Comparison of ENCODE assay signal across 1 cellular context in the genomic region with DNA sequence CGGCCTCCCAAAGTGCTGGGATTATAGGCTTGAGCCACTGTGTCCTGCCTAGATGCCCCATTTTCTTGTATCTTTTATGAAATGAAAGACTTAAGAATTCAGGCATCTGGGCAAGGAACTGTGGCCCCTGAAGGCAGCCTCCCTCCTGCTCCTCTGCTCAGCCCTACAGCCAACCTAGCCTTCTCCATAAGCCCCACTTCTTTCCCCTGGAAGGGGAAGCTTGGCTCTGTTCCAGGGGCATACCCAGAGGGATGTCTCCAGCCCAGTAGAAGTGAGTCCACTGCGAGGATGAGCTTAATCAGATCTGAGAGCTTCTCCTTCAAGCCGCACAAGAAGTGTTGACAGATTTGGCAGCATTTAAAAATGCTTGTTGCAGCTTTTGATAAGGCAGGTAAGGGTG.
TF ChIP-seq lines count a peak whose summit lies in the region.

No MANE protein-coding gene starts in this region.

TF ChIP-seq in IMR-90, 13 proteins besides CTCF, POLR2A, EP300 and RAD21 (continued from another document):
- TF ChIP-seq, protein P1, sequence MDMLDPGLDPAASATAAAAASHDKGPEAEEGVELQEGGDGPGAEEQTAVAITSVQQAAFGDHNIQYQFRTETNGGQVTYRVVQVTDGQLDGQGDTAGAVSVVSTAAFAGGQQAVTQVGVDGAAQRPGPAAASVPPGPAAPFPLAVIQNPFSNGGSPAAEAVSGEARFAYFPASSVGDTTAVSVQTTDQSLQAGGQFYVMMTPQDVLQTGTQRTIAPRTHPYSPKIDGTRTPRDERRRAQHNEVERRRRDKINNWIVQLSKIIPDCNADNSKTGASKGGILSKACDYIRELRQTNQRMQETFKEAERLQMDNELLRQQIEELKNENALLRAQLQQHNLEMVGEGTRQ (IDR thresholded peaks at IDR 0.05; ENCODE audit: low read depth, low read length): no peak
- TF ChIP-seq MAFK (IDR thresholded peaks at IDR 0.05; ENCODE audit: low read depth, low read length) (no peak), CHD1 (IDR thresholded peaks at IDR 0.05; ENCODE audit: low read depth, low read length) (no peak), CEBPB (IDR thresholded peaks at IDR 0.05; ENCODE audit: low read depth, low read length) (no peak), BHLHE40 (IDR thresholded peaks at IDR 0.05; ENCODE audit: low read depth, low read length) (no peak), RCOR1 (IDR thresholded peaks at IDR 0.05; ENCODE audit: insufficient replicate concordance, low read length) (no peak), RFX5 (IDR thresholded peaks at IDR 0.05; ENCODE audit: low read depth, low read length) (no peak), SMC3 (IDR thresholded peaks at IDR 0.05; ENCODE audit: low read depth, low read length) (no peak), NFE2L2 (IDR thresholded peaks at IDR 0.05; ENCODE audit: low read depth, low read length) (no peak), MAZ (IDR thresholded peaks at IDR 0.05; ENCODE audit: borderline replicate concordance, low read depth, low read length) (no peak)
